In genomic region chr9:113486327-113486726, GRCh38 we compare ENCODE assay signal across 19 cellular contexts.
"Had no signal": no experiment of that assay in that cellular context is flagged by ENCODE, and none has a peak within 500 bp of the region (broad histone marks: within the 10 kb centered on the region; RNA-seq: fewer than 3 reads in every experiment).

No MANE protein-coding gene starts in this region.

- H3K4me3 ChIP-seq: left lung, skin epidermis, vagina had no signal

- ATAC-seq: activated CD4-positive, alpha-beta T cell treated with anti-CD3 and anti-CD28 coated beads for 36 hours; activated naive CD8-positive, alpha-beta T cell treated with anti-CD3 and anti-CD28 coated beads, Interleukin-2, amount 50 U/mL, for 24 hours; activated T-cell treated with anti-CD3 and anti-CD28 coated beads, Interleukin-2, amount 50 U/mL, for 4 hours; left lung; natural killer cell had no signal

- H3K27me3 ChIP-seq: left lung, vagina had no signal

- H3K27ac ChIP-seq: left lung, skin epidermis had no signal

- DNase-seq: activated B cell treated with CpG ODN at 0.5 μM for 24 hours; activated CD4-positive, alpha-beta T cell treated with anti-CD3 and anti-CD28 coated beads for 36 hours; activated CD4-positive, alpha-beta T cell treated with anti-CD3 and anti-CD28 coated beads, Interleukin-2, amount 50 U/mL, for 48 hours; activated CD8-positive, alpha-beta memory T cell treated with anti-CD3 and anti-CD28 coated beads, Interleukin-2, amount 50 U/mL, for 48 hours; activated naive CD4-positive, alpha-beta T cell treated with anti-CD3 and anti-CD28 coated beads, Interleukin-2, amount 50 U/mL, for 16 hours; activated naive CD8-positive, alpha-beta T cell treated with anti-CD3 and anti-CD28 coated beads, Interleukin-2, amount 50 U/mL, for 24 hours; activated T-cell treated with anti-CD3 and anti-CD28 coated beads, Interleukin-2, amount 50 U/mL, for 4 hours; caudate nucleus; dermis blood vessel endothelial cell; effector CD8-positive, alpha-beta T cell; foreskin melanocyte; left lung; mammary epithelial cell; midbrain; natural killer cell; stimulated activated CD4-positive, alpha-beta T cell treated with anti-CD3 and anti-CD28 coated beads, Interleukin-1b, Interleukin-23, amount 100 ng/mL, for 48 hours; T1000 had no signal

- H3K36me3 ChIP-seq: left lung, vagina had no signal

- H3K9me3 ChIP-seq: left lung, vagina had no signal
